Comparison of ENCODE assay signal across 8 cellular contexts in genomic region chr16:67268136-67268579, GRCh38. TPM values are rescaled to one million over a fixed set of nuclear protein-coding genes. Genes with fewer than 3 reads are reported as not detected.
A peak's percentile ranks its signal among the peaks of the same experiment; 100 is the strongest.
DNase-seq lines count a peak whose midpoint lies in the region; ATAC-seq and TF ChIP-seq lines count a peak whose summit lies in the region.

No MANE protein-coding gene starts in this region.

- no peak for ATAC-seq in HG02981 (IDR thresholded peaks at IDR 0.05; ENCODE audit: unreplicated experiment)
- no peak for ATAC-seq in HG03565 (IDR thresholded peaks at IDR 0.05; ENCODE audit: unreplicated experiment)

- peak; percentile 77 for DNase-seq in H4 (ENCODE audit: low spot score)
- peak; percentile 76 to 89 for DNase-seq in SW 1271 (lab: John Stamatoyannopoulos, UW)
- DNase-seq in fibroblast of villous mesenchyme (ENCODE audit: low read depth), result peak; percentile 92
- peak; percentile 89 for DNase-seq in renal cortical epithelial cell (ENCODE audit: low read depth)
- no peak for DNase-seq in DMS153 treated with DMSO at 0.1 percent for 48 hours (lab: John Stamatoyannopoulos, UW; ENCODE audit: unreplicated experiment)
- DNase-seq in stimulated activated CD4-positive, alpha-beta T cell treated with anti-CD3 and anti-CD28 coated beads, Interleukin-4, amount 100 ng/mL, for 24 hours, result no peak

- TF ChIP-seq CTCF in fibroblast of villous mesenchyme (IDR thresholded peaks at IDR 0.05; ENCODE audit: insufficient read depth, low read depth, low read length), result no peak

- no peak overlapping the region for H3K4me3 ChIP-seq in fibroblast of villous mesenchyme (ENCODE audit: low read depth, low read length)

RNA-seq across cellular contexts. Expression of gene PLEKHG4, which starts 11.2 kb away (rescaled TPM):
- 2.4 and 6.7 TPM in 2 replicates for total RNA-seq in H4 (2014; rRNA removed; shearing (Covaris generic))
- total RNA-seq in fibroblast of villous mesenchyme, result 18.1 and 19.6 TPM in 2 replicates
- 13.9 and 18.5 TPM in 2 replicates for total RNA-seq in renal cortical epithelial cell

RNA-seq across cellular contexts. Expression of gene SLC9A5, which starts 19.4 kb away (rescaled TPM):
- 0.81 and 1.4 TPM in 2 replicates for total RNA-seq in H4 (2014; rRNA removed; shearing (Covaris generic))
- total RNA-seq in fibroblast of villous mesenchyme, result 1.9 and 2.2 TPM in 2 replicates
- 0.60 and 0.69 TPM in 2 replicates for total RNA-seq in renal cortical epithelial cell

RNA-seq across cellular contexts. Expression of gene FHOD1, which starts 20.9 kb away (rescaled TPM):
- total RNA-seq in H4 (2014; rRNA removed; shearing (Covaris generic)), result 18.4 and 21.2 TPM in 2 replicates
- total RNA-seq in fibroblast of villous mesenchyme (22.9 and 24.2 TPM in 2 replicates), renal cortical epithelial cell (5.4 and 20.5 TPM in 2 replicates)

RNA-seq across cellular contexts. Expression of gene TMEM208, which starts 41.2 kb away (rescaled TPM):
- 31.1 and 38.4 TPM in 2 replicates for total RNA-seq in H4 (2014; rRNA removed; shearing (Covaris generic))
- total RNA-seq in fibroblast of villous mesenchyme (25.5 and 29.0 TPM in 2 replicates), renal cortical epithelial cell (22.0 and 50.2 TPM in 2 replicates)

RNA-seq across cellular contexts. Expression of gene KCTD19, which starts 58.4 kb away (rescaled TPM):
- total RNA-seq in H4 (2014; rRNA removed; shearing (Covaris generic)), result not detected in 2 replicates
- total RNA-seq in fibroblast of villous mesenchyme, result under 0.01 TPM in 1 of 2 replicates, not detected in the other
- total RNA-seq in renal cortical epithelial cell, result 0.25 TPM in 1 of 2 replicates, not detected in the other

Comparison
In these comparisons a context has a peak if more than half of its experiments do, and no peak if none do; other contexts are left out.
1. DNase-seq: peak in H4 (single experiment), SW 1271 (2 of 2), fibroblast of villous mesenchyme (single experiment) and renal cortical epithelial cell (single experiment); none in DMS153 treated with DMSO at 0.1 percent for 48 hours (single experiment) and stimulated activated CD4-positive, alpha-beta T cell treated with anti-CD3 and anti-CD28 coated beads, Interleukin-4, amount 100 ng/mL, for 24 hours (single experiment).